ENCODE assay signal across 17 cellular contexts in genomic region chr10:97883092-97883485, GRCh38. TPM values are rescaled to one million over a fixed set of nuclear protein-coding genes. Genes with fewer than 3 reads are reported as not detected.
"Had no signal": no experiment of that assay in that cellular context is flagged by ENCODE, and none has a peak within 500 bp of the region (broad histone marks: within the 10 kb centered on the region; RNA-seq: fewer than 3 reads in every experiment).

No MANE protein-coding gene starts in this region.

- H3K27ac Mint-ChIP-seq: activated CD8-positive, alpha-beta memory T cell treated with anti-CD3 and anti-CD28 coated beads, Interleukin-2, amount 10 ng/mL, durations not matched to agents 7 days and 5 days; activated naive CD4-positive, alpha-beta T cell treated with anti-CD3 and anti-CD28 coated beads, Interleukin-2, amount 50 U/mL, for 24 hours had no signal

- ATAC-seq: activated CD8-positive, alpha-beta memory T cell treated with anti-CD3 and anti-CD28 coated beads, Interleukin-2, amount 10 ng/mL, durations not matched to agents 7 days and 5 days; naive thymus-derived CD8-positive, alpha-beta T cell had no signal

- H3K9me3 Mint-ChIP-seq: activated naive CD4-positive, alpha-beta T cell treated with anti-CD3 and anti-CD28 coated beads, Interleukin-2, amount 50 U/mL, for 24 hours; central memory CD8-positive, alpha-beta T cell; naive thymus-derived CD8-positive, alpha-beta T cell had no signal

- H3K27me3 ChIP-seq: body of pancreas had no signal

- H3K4me1 Mint-ChIP-seq: activated CD8-positive, alpha-beta memory T cell treated with anti-CD3 and anti-CD28 coated beads, Interleukin-2, amount 10 ng/mL, durations not matched to agents 7 days and 5 days; activated naive CD4-positive, alpha-beta T cell treated with anti-CD3 and anti-CD28 coated beads, Interleukin-2, amount 50 U/mL, for 24 hours had no signal

- H3K36me3 Mint-ChIP-seq: activated CD8-positive, alpha-beta memory T cell treated with anti-CD3 and anti-CD28 coated beads, Interleukin-2, amount 10 ng/mL, durations not matched to agents 7 days and 5 days; activated naive CD4-positive, alpha-beta T cell treated with anti-CD3 and anti-CD28 coated beads, Interleukin-2, amount 50 U/mL, for 24 hours; immature natural killer cell; naive thymus-derived CD8-positive, alpha-beta T cell had no signal

- H3K4me3 ChIP-seq: body of pancreas, coronary artery, esophagus squamous epithelium, mucosa of descending colon had no signal

- H3K4me3 Mint-ChIP-seq: activated CD8-positive, alpha-beta memory T cell treated with anti-CD3 and anti-CD28 coated beads, Interleukin-2, amount 10 ng/mL, durations not matched to agents 7 days and 5 days; activated naive CD4-positive, alpha-beta T cell treated with anti-CD3 and anti-CD28 coated beads, Interleukin-2, amount 50 U/mL, for 24 hours; central memory CD8-positive, alpha-beta T cell; naive thymus-derived CD8-positive, alpha-beta T cell had no signal

- H3K36me3 ChIP-seq: esophagus squamous epithelium, neutrophil had no signal

- H3K27me3 Mint-ChIP-seq: activated CD8-positive, alpha-beta memory T cell treated with anti-CD3 and anti-CD28 coated beads, Interleukin-2, amount 10 ng/mL, durations not matched to agents 7 days and 5 days; activated naive CD4-positive, alpha-beta T cell treated with anti-CD3 and anti-CD28 coated beads, Interleukin-2, amount 50 U/mL, for 24 hours had no signal

- H3K27ac ChIP-seq: esophagus squamous epithelium, neutrophil, VCaP had no signal

- DNase-seq: activated CD4-positive, alpha-beta T cell treated with anti-CD3 and anti-CD28 coated beads for 1 hour; activated CD4-positive, alpha-beta T cell treated with anti-CD3 and anti-CD28 coated beads, Interleukin-2, amount 50 U/mL, for 4 hours; activated CD8-positive, alpha-beta memory T cell treated with anti-CD3 and anti-CD28 coated beads, Interleukin-2, amount 10 ng/mL, durations not matched to agents 7 days and 5 days; activated T-cell treated with anti-CD3 and anti-CD28 coated beads, Interleukin-2, amount 50 U/mL, for 1 hour; esophagus squamous epithelium; head of caudate nucleus; mucosa of descending colon; stimulated activated naive CD4-positive, alpha-beta T cell treated with Interleukin-2 at 50 U/mL for 16 hours had no signal

- H3K9me3 ChIP-seq: body of pancreas, esophagus squamous epithelium, mucosa of descending colon, neutrophil had no signal

RNA-seq across cellular contexts. Expression of gene GOLGA7B, which starts 33.4 kb away (rescaled TPM):
- total RNA-seq: skeletal muscle tissue had no signal
